In the genomic region with DNA sequence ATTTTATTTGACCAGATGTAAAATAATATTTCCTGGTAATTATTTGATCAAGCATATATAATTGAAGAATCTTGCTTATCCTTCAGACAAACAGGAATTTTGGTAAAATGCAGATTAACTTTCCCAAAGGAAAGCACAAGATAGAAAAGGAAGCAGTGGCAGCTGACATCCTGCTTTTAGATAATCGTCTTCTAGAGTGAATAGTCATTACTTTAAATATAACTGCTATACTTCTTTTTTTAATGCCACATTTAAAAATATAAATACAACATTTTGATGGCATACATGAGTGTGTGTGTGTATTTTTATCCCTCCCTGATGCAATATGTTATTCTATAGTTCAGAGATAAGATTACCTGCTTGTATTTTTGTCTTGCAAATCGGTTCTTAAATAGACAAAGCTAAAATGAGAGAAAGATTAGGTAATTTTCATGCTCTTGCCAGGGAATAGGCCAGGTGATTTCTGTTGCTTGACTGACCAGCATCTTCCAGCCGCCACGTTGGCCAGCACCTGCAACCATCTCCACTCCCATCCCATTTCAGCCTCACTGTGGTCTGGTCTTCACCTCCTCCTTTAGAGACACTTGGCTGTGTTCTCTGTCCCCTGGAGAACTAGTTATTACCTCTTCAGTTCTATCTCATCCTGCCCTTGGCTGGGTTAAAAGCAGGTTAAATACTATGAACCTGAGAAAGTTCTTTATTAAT, we compare ENCODE assay signal across 22 cellular contexts. TPM values are rescaled to one million over a fixed set of nuclear protein-coding genes. Genes with fewer than 3 reads are reported as not detected.
A peak's percentile ranks its signal among the peaks of the same experiment; 100 is the strongest.
DNase-seq lines count a peak whose midpoint lies in the region; ATAC-seq and TF ChIP-seq lines count a peak whose summit lies in the region.
"Had no signal": no experiment of that assay in that cellular context is flagged by ENCODE, and none has a peak within 500 bp of the region (broad histone marks: within the 10 kb centered on the region; RNA-seq: fewer than 3 reads in every experiment).

No MANE protein-coding gene starts in this region.

- H3K36me3 ChIP-seq in MM.1S (replicated peaks; ENCODE audit: insufficient read depth, low read length), result no peaks in the 10 kb centered on the region
- H3K36me3 ChIP-seq in gastrocnemius medialis, result no peaks in the 10 kb centered on the region
- H3K36me3 ChIP-seq in CD8-positive, alpha-beta T cell (ENCODE audit: insufficient read depth, low read length), result no peaks in the 10 kb centered on the region

- H3K4me1 ChIP-seq in MM.1S (ENCODE audit: low read length) (peaks cover 42% of the 10 kb centered on the region), gastrocnemius medialis (peaks cover 34 to 47% of the 10 kb centered on the region in 2 donors)
- H3K4me1 ChIP-seq in CD8-positive, alpha-beta T cell (ENCODE audit: insufficient read depth, low read length), result peaks cover 5% of the 10 kb centered on the region
- H3K4me1 ChIP-seq: parathyroid adenoma had no signal

- CTCF ChIA-PET in CD8-positive, alpha-beta T cell (lab: Charles Lee), result interaction anchor here (0.7 kb wide), 1 partner anchor 8 kb away, joined by 3 read pairs; no protein-coding TSS in a partner anchor

- H3K27ac ChIP-seq in MM.1S (ENCODE audit: low read length), result peak overlapping the region; percentile 75
- peak overlapping the region; percentile 77 to 85 (median 82) for H3K27ac ChIP-seq in gastrocnemius medialis
- no peak overlapping the region for H3K27ac ChIP-seq in CD8-positive, alpha-beta T cell (ENCODE audit: low read depth, low read length)
- H3K27ac ChIP-seq: 22Rv1, dorsolateral prefrontal cortex, esophagus muscularis mucosa, parathyroid adenoma, tibial nerve had no signal

- H3K9me3 ChIP-seq in MM.1S (replicated peaks; ENCODE audit: insufficient read depth, low read length) (no peaks in the 10 kb centered on the region), gastrocnemius medialis (no peaks in the 10 kb centered on the region)
- no peaks in the 10 kb centered on the region for H3K9me3 ChIP-seq in CD8-positive, alpha-beta T cell (ENCODE audit: low read length)
- H3K9me3 ChIP-seq: esophagus muscularis mucosa, SK-N-SH, tibial nerve had no signal

- H3F3A ChIP-seq in MM.1S (ENCODE audit: insufficient read depth, low read length), result peaks cover 38% of the 10 kb centered on the region

- TF ChIP-seq POLR2A in gastrocnemius medialis (IDR thresholded peaks at IDR 0.05), result no peak

- no peak for DNase-seq in activated CD4-positive, alpha-beta T cell treated with anti-CD3 and anti-CD28 coated beads, Interleukin-2, amount 10 ng/mL, durations not matched to agents 24 days and 14 days
- DNase-seq in activated CD4-positive, alpha-beta T cell treated with anti-CD3 and anti-CD28 coated beads for 1 hour, result no peak
- DNase-seq in MM.1S (no peak), immature natural killer cell (no peak), gastrocnemius medialis (peak; percentile 3 to 20), SIG-M5 (lab: John Stamatoyannopoulos, UW) (no peak), NCI-H2196 (lab: John Stamatoyannopoulos, UW; ENCODE audit: unreplicated experiment) (no peak)
- DNase-seq in CD8-positive, alpha-beta T cell, result no peak
- DNase-seq: activated CD4-positive, CD25-positive, alpha-beta regulatory T cell treated with anti-CD3 and anti-CD28 coated beads, Interleukin-2, amount 50 U/mL, for 72 hours; activated CD8-positive, alpha-beta memory T cell treated with anti-CD3 and anti-CD28 coated beads, Interleukin-2, amount 50 U/mL, for 48 hours; activated naive CD4-positive, alpha-beta T cell treated with anti-CD3 and anti-CD28 coated beads, Interleukin-2, amount 50 U/mL, for 16 hours; dorsolateral prefrontal cortex; HCEC 1CT; Karpas-422; NCI-H1105; NCI-H526 treated with DMSO at 0.1 percent for 48 hours; SK-N-SH; T1000 had no signal

- H3K4me3 ChIP-seq in MM.1S (ENCODE audit: low read length) (peak overlapping the region; percentile 32), gastrocnemius medialis (peak overlapping the region; percentile 14 to 40 (median 30))
- no peak overlapping the region for H3K4me3 ChIP-seq in CD8-positive, alpha-beta T cell (ENCODE audit: low read depth, low read length)
- H3K4me3 ChIP-seq: esophagus muscularis mucosa, tibial nerve had no signal

- H3K4me3 Mint-ChIP-seq in activated CD4-positive, alpha-beta T cell treated with anti-CD3 and anti-CD28 coated beads, Interleukin-2, amount 10 ng/mL, durations not matched to agents 24 days and 14 days, result no peak overlapping the region
- H3K4me3 Mint-ChIP-seq in immature natural killer cell, result peak overlapping the region in 1 of 5 donors; percentile 28
- no peak overlapping the region for H3K4me3 Mint-ChIP-seq in CD8-positive, alpha-beta T cell

- no peaks in the 10 kb centered on the region for H4K20me1 ChIP-seq in MM.1S (ENCODE audit: insufficient read depth, low read length)

- H3K79me2 ChIP-seq in MM.1S (ENCODE audit: low read length), result peaks cover 86% of the 10 kb centered on the region
- H3K79me2 ChIP-seq: parathyroid adenoma had no signal

- H3K27ac Mint-ChIP-seq in activated CD4-positive, alpha-beta T cell treated with anti-CD3 and anti-CD28 coated beads, Interleukin-2, amount 10 ng/mL, durations not matched to agents 24 days and 14 days, result peak overlapping the region; percentile 17
- peak overlapping the region in 4 of 6 donors; percentile 12 to 45 (median 20) for H3K27ac Mint-ChIP-seq in immature natural killer cell
- H3K27ac Mint-ChIP-seq in CD8-positive, alpha-beta T cell, result no peak overlapping the region

- H3K36me3 Mint-ChIP-seq in activated CD4-positive, alpha-beta T cell treated with anti-CD3 and anti-CD28 coated beads, Interleukin-2, amount 10 ng/mL, durations not matched to agents 24 days and 14 days (ENCODE audit: low read depth), result peaks cover 55% of the 10 kb centered on the region
- peaks cover 14 to 21% (median 20%) of the 10 kb centered on the region in 3 donors for H3K36me3 Mint-ChIP-seq in immature natural killer cell
- H3K36me3 Mint-ChIP-seq in CD8-positive, alpha-beta T cell, result peaks cover 45% of the 10 kb centered on the region

- in situ Hi-C loops in gastrocnemius medialis (cut with MboI; ENCODE audit: low sequenced_read_pairs in 4 of 4), result no loop called here

- H3K9me2 ChIP-seq in MM.1S (replicated peaks; ENCODE audit: insufficient read depth, low read length), result no peaks in the 10 kb centered on the region
- H3K9me2 ChIP-seq: SK-N-SH had no signal

- H3K4me1 Mint-ChIP-seq in activated CD4-positive, alpha-beta T cell treated with anti-CD3 and anti-CD28 coated beads, Interleukin-2, amount 10 ng/mL, durations not matched to agents 24 days and 14 days, result peaks cover 35% of the 10 kb centered on the region
- peaks cover 25 to 52% of the 10 kb centered on the region in 2 donors for H3K4me1 Mint-ChIP-seq in immature natural killer cell
- peaks cover 46% of the 10 kb centered on the region for H3K4me1 Mint-ChIP-seq in CD8-positive, alpha-beta T cell (ENCODE audit: low read depth)

- intact Hi-C loops in activated CD4-positive, alpha-beta T cell treated with anti-CD3 and anti-CD28 coated beads, Interleukin-2, amount 10 ng/mL, durations not matched to agents 24 days and 14 days (cut with micrococcal nuclease), result loop anchor here (5.0 kb wide), 1 partner anchor 48 kb away; no protein-coding TSS in a partner anchor
- intact Hi-C loops in gastrocnemius medialis (cut with DNase I; ENCODE audit: low total_unique reads), result loop anchor here (5.0 kb wide), 1 partner anchor 58 kb away; the partner anchor contains the start of gene MDFIC
- intact Hi-C loops in CD8-positive, alpha-beta T cell (cut with DNase I, micrococcal nuclease), result loop anchor here in 1 of 2 experiments (2.0 kb wide), 1 partner anchor 13 kb away; no protein-coding TSS in a partner anchor

- no peak for TF ChIP-seq CTCF in MM.1S (IDR thresholded peaks at IDR 0.05; ENCODE audit: low read length)
- TF ChIP-seq CTCF in gastrocnemius medialis (IDR thresholded peaks at IDR 0.05 in 4 of 5, conservative IDR thresholded peaks at IDR 0.05 in 1 of 5), result no peak
- TF ChIP-seq CTCF in CD8-positive, alpha-beta T cell (IDR thresholded peaks at IDR 0.05), result no peak

- peak overlapping the region; percentile 77 for H3K4me2 ChIP-seq in MM.1S (ENCODE audit: low read depth, low read length)
- H3K4me2 ChIP-seq: SK-N-SH had no signal

- no peaks in the 10 kb centered on the region for H3K27me3 ChIP-seq in MM.1S (replicated peaks; ENCODE audit: insufficient read depth, low read length)
- no peaks in the 10 kb centered on the region for H3K27me3 ChIP-seq in gastrocnemius medialis
- H3K27me3 ChIP-seq in CD8-positive, alpha-beta T cell (ENCODE audit: insufficient read depth, low read length), result no peaks in the 10 kb centered on the region
- H3K27me3 ChIP-seq: dorsolateral prefrontal cortex, esophagus muscularis mucosa, tibial nerve had no signal

- POLR2A ChIA-PET in CD8-positive, alpha-beta T cell (lab: Charles Lee), result no interaction called here

- no peaks in the 10 kb centered on the region for H3K27me3 Mint-ChIP-seq in activated CD4-positive, alpha-beta T cell treated with anti-CD3 and anti-CD28 coated beads, Interleukin-2, amount 10 ng/mL, durations not matched to agents 24 days and 14 days
- H3K27me3 Mint-ChIP-seq in immature natural killer cell (ENCODE audit: low read depth in 3 of 3), result no peaks in the 10 kb centered on the region
- H3K27me3 Mint-ChIP-seq in CD8-positive, alpha-beta T cell (ENCODE audit: low read depth), result no peaks in the 10 kb centered on the region

- ATAC-seq in gastrocnemius medialis, result peak; percentile 66 to 72
- ATAC-seq in CD8-positive, alpha-beta T cell, result no peak

- H3K9ac ChIP-seq in MM.1S (ENCODE audit: low read length), result peak overlapping the region; percentile 42
- H3K9ac ChIP-seq: parathyroid adenoma, SK-N-SH had no signal

- peaks cover 3% of the 10 kb centered on the region for H3K9me3 Mint-ChIP-seq in activated CD4-positive, alpha-beta T cell treated with anti-CD3 and anti-CD28 coated beads, Interleukin-2, amount 10 ng/mL, durations not matched to agents 24 days and 14 days
- no peaks in the 10 kb centered on the region for H3K9me3 Mint-ChIP-seq in immature natural killer cell
- H3K9me3 Mint-ChIP-seq in CD8-positive, alpha-beta T cell, result no peaks in the 10 kb centered on the region

- H2AFZ ChIP-seq in MM.1S (ENCODE audit: low read length), result no peak overlapping the region
- H2AFZ ChIP-seq: parathyroid adenoma had no signal

RNA-seq across cellular contexts. Expression of gene MDFIC, which starts 58.1 kb away (rescaled TPM):
- 172 and 175 TPM in 2 replicates for total RNA-seq in activated CD4-positive, alpha-beta T cell treated with anti-CD3 and anti-CD28 coated beads, Interleukin-2, amount 10 ng/mL, durations not matched to agents 24 days and 14 days
- 10 to 100 TPM; 20.3 to 40.5 (median 26.8) TPM for polyA plus RNA-seq in immature natural killer cell
- 10 to 100 TPM in 3 of 4 donors, 1 to 10 TPM in 1; 6.3 to 11.6 (median 10.6) TPM for total RNA-seq in gastrocnemius medialis
- total RNA-seq in CD8-positive, alpha-beta T cell, result 10 to 100 TPM; 16.8 to 17.2 TPM

Comparison
In these comparisons a context has a peak if more than half of its experiments do, and no peak if none do; other contexts are left out.
1. DNase-seq: peak in gastrocnemius medialis (2 of 2); none in activated CD4-positive, alpha-beta T cell treated with anti-CD3 and anti-CD28 coated beads, Interleukin-2, amount 10 ng/mL, durations not matched to agents 24 days and 14 days (single experiment), activated CD4-positive, alpha-beta T cell treated with anti-CD3 and anti-CD28 coated beads for 1 hour (single experiment), MM.1S (single experiment), immature natural killer cell (0 of 3), SIG-M5 (single experiment), CD8-positive, alpha-beta T cell (0 of 7) and NCI-H2196 (single experiment).